Comparison of ENCODE assay signal across 8 cellular contexts in genomic region chr1:155323729-155324040, GRCh38. TPM values are rescaled to one million over a fixed set of nuclear protein-coding genes. Genes with fewer than 3 reads are reported as not detected.
A peak's percentile ranks its signal among the peaks of the same experiment; 100 is the strongest.
DNase-seq lines count a peak whose midpoint lies in the region; ATAC-seq and TF ChIP-seq lines count a peak whose summit lies in the region.

No MANE protein-coding gene starts in this region.

- DNase-seq in NCI-H146 (lab: John Stamatoyannopoulos, UW) (peak; percentile 84), T-helper 22 cell (ENCODE audit: low read depth) (peak; percentile 69), ascending aorta (ENCODE audit: low spot score in 2 of 2) (peak; percentile 51 to 93), hepatic stellate cell (ENCODE audit: low spot score) (peak; percentile 90), renal cortical epithelial cell (ENCODE audit: low read depth) (peak; percentile 74)

- peak overlapping the region; percentile 77 for H3K4me3 ChIP-seq in GM08714 (ENCODE audit: low read length)
- H3K4me3 ChIP-seq in ascending aorta: peak overlapping the region; percentile 74 to 89

- ATAC-seq in HG02623 (IDR thresholded peaks at IDR 0.05; ENCODE audit: unreplicated experiment) (peak; percentile 34), HG03139 (IDR thresholded peaks at IDR 0.05; ENCODE audit: unreplicated experiment) (no peak)

- peaks cover 9 to 22% of the 10 kb centered on the region in 2 donors for H3K4me1 ChIP-seq in ascending aorta

- peaks cover 19 to 20% of the 10 kb centered on the region in 2 donors for H3K36me3 ChIP-seq in ascending aorta

- H3K27ac ChIP-seq in ascending aorta: peak overlapping the region; percentile 96 to 97

- TF ChIP-seq CTCF in ascending aorta (IDR thresholded peaks at IDR 0.05): no peak

- no peaks in the 10 kb centered on the region for H3K9me3 ChIP-seq in ascending aorta

- H3K27me3 ChIP-seq in ascending aorta: no peaks in the 10 kb centered on the region

- intact Hi-C loops in ascending aorta (cut with DNase I): loop anchor here (1.0 to 5.0 kb wide), 9 partner anchors 15 to 287 kb away; partner anchors contain the start of genes ASH1L, ENTREP3, FDPS and HCN3

RNA-seq across cellular contexts. Expression of gene RUSC1, which starts 3.0 kb away (rescaled TPM):
- 18.4 TPM for total RNA-seq in ascending aorta
- total RNA-seq in renal cortical epithelial cell: 24.1 and 26.2 TPM in 2 replicates

RNA-seq across cellular contexts. Expression of gene FDPS, which starts 15.0 kb away (rescaled TPM):
- 51.7 TPM for total RNA-seq in ascending aorta
- 89.4 and 499 TPM in 2 replicates for total RNA-seq in renal cortical epithelial cell

RNA-seq across cellular contexts. Expression of gene PKLR, which starts 22.4 kb away (rescaled TPM):
- total RNA-seq in ascending aorta (not detected), renal cortical epithelial cell (0.05 TPM in 1 of 2 replicates, not detected in the other)

RNA-seq across cellular contexts. Expression of gene HCN3, which starts 46.4 kb away (rescaled TPM):
- total RNA-seq in ascending aorta (2.6 TPM), renal cortical epithelial cell (1.0 and 1.7 TPM in 2 replicates)

RNA-seq across cellular contexts. Expression of gene CLK2, which starts 50.4 kb away (rescaled TPM):
- total RNA-seq in ascending aorta (32.1 TPM), renal cortical epithelial cell (12.0 and 33.1 TPM in 2 replicates)
